ENCODE assay signal across 19 cellular contexts in genomic region chr14:68934034-68934433, GRCh38. TPM values are rescaled to one million over a fixed set of nuclear protein-coding genes. Genes with fewer than 3 reads are reported as not detected.
A peak's percentile ranks its signal among the peaks of the same experiment; 100 is the strongest.
DNase-seq lines count a peak whose midpoint lies in the region; ATAC-seq and TF ChIP-seq lines count a peak whose summit lies in the region.
"Had no signal": no experiment of that assay in that cellular context is flagged by ENCODE, and none has a peak within 500 bp of the region (broad histone marks: within the 10 kb centered on the region; RNA-seq: fewer than 3 reads in every experiment).

No MANE protein-coding gene starts in this region.

- intact Hi-C loops in left ventricle myocardium superior (cut with micrococcal nuclease) = no loop called here

- H3K9me3 Mint-ChIP-seq in HFFc6 = no peaks in the 10 kb centered on the region
- H3K9me3 Mint-ChIP-seq in WTC11 = no peaks in the 10 kb centered on the region
- no peaks in the 10 kb centered on the region for H3K9me3 Mint-ChIP-seq in stimulated activated naive CD8-positive, alpha-beta T cell treated with anti-CD3 and anti-CD28 coated beads, Interleukin-15, amount 100 ng/mL, for 72 hours
- H3K9me3 Mint-ChIP-seq: activated CD4-positive, alpha-beta memory T cell treated with anti-CD3 and anti-CD28 coated beads, Interleukin-2, amount 10 ng/mL, durations not matched to agents 7 days and 5 days; neural crest cell had no signal

- TF ChIP-seq CTCF in HFFc6 (IDR thresholded peaks at IDR 0.05) (no peak), WTC11 (IDR thresholded peaks at IDR 0.05) (no peak)

- DNase-seq in HFFc6 = no peak
- DNase-seq in WTC11 (ENCODE audit: low spot score) = no peak
- DNase-seq in mucosa of gallbladder (ENCODE audit: low spot score) = peak; percentile 54
- no peak for DNase-seq in stimulated activated naive CD8-positive, alpha-beta T cell treated with anti-CD3 and anti-CD28 coated beads, Interleukin-15, amount 100 ng/mL, for 72 hours
- DNase-seq in left ventricle myocardium superior = no peak
- no peak for DNase-seq in NCI-H2029 treated with DMSO at 0.1 percent for 48 hours (lab: John Stamatoyannopoulos, UW)
- DNase-seq: activated CD4-positive, alpha-beta memory T cell treated with anti-CD3 and anti-CD28 coated beads, Interleukin-2, amount 10 ng/mL, durations not matched to agents 7 days and 5 days; BE2C; foreskin keratinocyte; GDM1; MM.1S; NCI-H187; NCI-H446; stimulated activated CD4-positive, alpha-beta T cell treated with anti-CD3 and anti-CD28 coated beads, Interleukin-1b, Interleukin-23, amount 100 ng/mL, for 48 hours; substantia nigra; T-helper 1 cell had no signal

- no peak for ATAC-seq in WTC11
- peak; percentile 22 for ATAC-seq in stimulated activated naive CD8-positive, alpha-beta T cell treated with anti-CD3 and anti-CD28 coated beads, Interleukin-15, amount 100 ng/mL, for 72 hours
- no peak for ATAC-seq in left ventricle myocardium superior
- ATAC-seq in HG02678 (IDR thresholded peaks at IDR 0.05; ENCODE audit: unreplicated experiment) = no peak
- ATAC-seq: foreskin keratinocyte, left lobe of liver had no signal

- H3K4me1 Mint-ChIP-seq in HFFc6 (ENCODE audit: low read depth) (peaks cover 86% of the 10 kb centered on the region), WTC11 (peaks cover 52% of the 10 kb centered on the region)
- H3K4me1 Mint-ChIP-seq in stimulated activated naive CD8-positive, alpha-beta T cell treated with anti-CD3 and anti-CD28 coated beads, Interleukin-15, amount 100 ng/mL, for 72 hours = peaks cover 97% of the 10 kb centered on the region

- POLR2A ChIA-PET in WTC11 (lab: Charles Lee) = no interaction called here

- H3K36me3 Mint-ChIP-seq in HFFc6 (ENCODE audit: low read depth) (peaks cover 37% of the 10 kb centered on the region), WTC11 (no peaks in the 10 kb centered on the region)

- peak overlapping the region; percentile 51 for H3K27ac Mint-ChIP-seq in HFFc6
- H3K27ac Mint-ChIP-seq in WTC11 = peak overlapping the region; percentile 15; the same call in 1 of the 2 replicates
- H3K27ac Mint-ChIP-seq in stimulated activated naive CD8-positive, alpha-beta T cell treated with anti-CD3 and anti-CD28 coated beads, Interleukin-15, amount 100 ng/mL, for 72 hours = peak overlapping the region; percentile 89 to 94
- H3K27ac Mint-ChIP-seq: activated CD4-positive, alpha-beta memory T cell treated with anti-CD3 and anti-CD28 coated beads, Interleukin-2, amount 10 ng/mL, durations not matched to agents 7 days and 5 days had no signal

- H3K27me3 Mint-ChIP-seq in HFFc6 (ENCODE audit: insufficient read depth) (no peaks in the 10 kb centered on the region; the same call in 1 of the 2 replicates), WTC11 (ENCODE audit: low read depth) (no peaks in the 10 kb centered on the region)
- no peaks in the 10 kb centered on the region for H3K27me3 Mint-ChIP-seq in stimulated activated naive CD8-positive, alpha-beta T cell treated with anti-CD3 and anti-CD28 coated beads, Interleukin-15, amount 100 ng/mL, for 72 hours
- H3K27me3 Mint-ChIP-seq: activated CD4-positive, alpha-beta memory T cell treated with anti-CD3 and anti-CD28 coated beads, Interleukin-2, amount 10 ng/mL, durations not matched to agents 7 days and 5 days had no signal

- CTCF ChIA-PET in WTC11 (lab: Charles Lee) = interaction anchor here (1.3 to 3.0 kb wide), 2 partner anchors 23 to 156 kb away, joined by 3 to 11 read pairs; no protein-coding TSS in a partner anchor

- H3K4me3 Mint-ChIP-seq in HFFc6 = no peak overlapping the region
- no peak overlapping the region for H3K4me3 Mint-ChIP-seq in WTC11
- peak overlapping the region; percentile 26 to 44 for H3K4me3 Mint-ChIP-seq in stimulated activated naive CD8-positive, alpha-beta T cell treated with anti-CD3 and anti-CD28 coated beads, Interleukin-15, amount 100 ng/mL, for 72 hours
- H3K4me3 Mint-ChIP-seq: activated CD4-positive, alpha-beta memory T cell treated with anti-CD3 and anti-CD28 coated beads, Interleukin-2, amount 10 ng/mL, durations not matched to agents 7 days and 5 days; neural crest cell had no signal

TF ChIP-seq in WTC11, 78 proteins besides CTCF, POLR2A, EP300 and RAD21 (continues in another document):
- TF ChIP-seq TP53 (CRISPR knock-in tag; IDR thresholded peaks at IDR 0.05) = no peak
- no peak for TF ChIP-seq ZNF138 (CRISPR knock-in tag; conservative IDR thresholded peaks at IDR 0.05)
- TF ChIP-seq ESRRA (CRISPR knock-in tag; IDR thresholded peaks at IDR 0.05; ENCODE audit: borderline replicate concordance) = no peak
- no peak for TF ChIP-seq IRF2 (CRISPR knock-in tag; IDR thresholded peaks at IDR 0.05; ENCODE audit: borderline replicate concordance, low read depth)
- no peak for TF ChIP-seq SMAD3 (CRISPR knock-in tag; IDR thresholded peaks at IDR 0.05; ENCODE audit: borderline replicate concordance)
- TF ChIP-seq, protein P1, sequence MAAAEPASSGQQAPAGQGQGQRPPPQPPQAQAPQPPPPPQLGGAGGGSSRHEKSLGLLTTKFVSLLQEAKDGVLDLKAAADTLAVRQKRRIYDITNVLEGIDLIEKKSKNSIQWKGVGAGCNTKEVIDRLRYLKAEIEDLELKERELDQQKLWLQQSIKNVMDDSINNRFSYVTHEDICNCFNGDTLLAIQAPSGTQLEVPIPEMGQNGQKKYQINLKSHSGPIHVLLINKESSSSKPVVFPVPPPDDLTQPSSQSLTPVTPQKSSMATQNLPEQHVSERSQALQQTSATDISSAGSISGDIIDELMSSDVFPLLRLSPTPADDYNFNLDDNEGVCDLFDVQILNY (CRISPR knock-in tag; IDR thresholded peaks at IDR 0.05) = no peak
- no peak for TF ChIP-seq ZNF317 (CRISPR knock-in tag; IDR thresholded peaks at IDR 0.05; ENCODE audit: borderline replicate concordance, low read depth)
- no peak for TF ChIP-seq KAT7 (CRISPR knock-in tag; IDR thresholded peaks at IDR 0.05; ENCODE audit: borderline replicate concordance)
- TF ChIP-seq RORB (CRISPR knock-in tag; IDR thresholded peaks at IDR 0.05) = no peak
- no peak for TF ChIP-seq ZNF121 (CRISPR knock-in tag; IDR thresholded peaks at IDR 0.05)
- TF ChIP-seq, protein P2, sequence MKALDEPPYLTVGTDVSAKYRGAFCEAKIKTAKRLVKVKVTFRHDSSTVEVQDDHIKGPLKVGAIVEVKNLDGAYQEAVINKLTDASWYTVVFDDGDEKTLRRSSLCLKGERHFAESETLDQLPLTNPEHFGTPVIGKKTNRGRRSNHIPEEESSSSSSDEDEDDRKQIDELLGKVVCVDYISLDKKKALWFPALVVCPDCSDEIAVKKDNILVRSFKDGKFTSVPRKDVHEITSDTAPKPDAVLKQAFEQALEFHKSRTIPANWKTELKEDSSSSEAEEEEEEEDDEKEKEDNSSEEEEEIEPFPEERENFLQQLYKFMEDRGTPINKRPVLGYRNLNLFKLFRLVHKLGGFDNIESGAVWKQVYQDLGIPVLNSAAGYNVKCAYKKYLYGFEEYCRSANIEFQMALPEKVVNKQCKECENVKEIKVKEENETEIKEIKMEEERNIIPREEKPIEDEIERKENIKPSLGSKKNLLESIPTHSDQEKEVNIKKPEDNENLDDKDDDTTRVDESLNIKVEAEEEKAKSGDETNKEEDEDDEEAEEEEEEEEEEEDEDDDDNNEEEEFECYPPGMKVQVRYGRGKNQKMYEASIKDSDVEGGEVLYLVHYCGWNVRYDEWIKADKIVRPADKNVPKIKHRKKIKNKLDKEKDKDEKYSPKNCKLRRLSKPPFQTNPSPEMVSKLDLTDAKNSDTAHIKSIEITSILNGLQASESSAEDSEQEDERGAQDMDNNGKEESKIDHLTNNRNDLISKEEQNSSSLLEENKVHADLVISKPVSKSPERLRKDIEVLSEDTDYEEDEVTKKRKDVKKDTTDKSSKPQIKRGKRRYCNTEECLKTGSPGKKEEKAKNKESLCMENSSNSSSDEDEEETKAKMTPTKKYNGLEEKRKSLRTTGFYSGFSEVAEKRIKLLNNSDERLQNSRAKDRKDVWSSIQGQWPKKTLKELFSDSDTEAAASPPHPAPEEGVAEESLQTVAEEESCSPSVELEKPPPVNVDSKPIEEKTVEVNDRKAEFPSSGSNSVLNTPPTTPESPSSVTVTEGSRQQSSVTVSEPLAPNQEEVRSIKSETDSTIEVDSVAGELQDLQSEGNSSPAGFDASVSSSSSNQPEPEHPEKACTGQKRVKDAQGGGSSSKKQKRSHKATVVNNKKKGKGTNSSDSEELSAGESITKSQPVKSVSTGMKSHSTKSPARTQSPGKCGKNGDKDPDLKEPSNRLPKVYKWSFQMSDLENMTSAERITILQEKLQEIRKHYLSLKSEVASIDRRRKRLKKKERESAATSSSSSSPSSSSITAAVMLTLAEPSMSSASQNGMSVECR (CRISPR knock-in tag; IDR thresholded peaks at IDR 0.05; ENCODE audit: borderline replicate concordance) = no peak
- TF ChIP-seq EMX1 (CRISPR knock-in tag; IDR thresholded peaks at IDR 0.05) = no peak
- no peak for TF ChIP-seq SP1 (CRISPR knock-in tag; conservative IDR thresholded peaks at IDR 0.05)
- no peak for TF ChIP-seq AR (CRISPR knock-in tag; IDR thresholded peaks at IDR 0.05)

RNA-seq across cellular contexts. Expression of gene ACTN1, which starts 45.1 kb away (rescaled TPM):
- total RNA-seq in HFFc6 (2021; fragmentation: NEBNext Ultra II Directional; extraction: Animal tissue kit (Norgen Biotek cat#: 25700)) = 100 to 1,000 TPM; 749 to 847 (median 825) TPM
- total RNA-seq in WTC11 (2021) (196 to 198 TPM (median 197 TPM) in 3 replicates), mucosa of gallbladder (460 TPM), left ventricle myocardium superior (90.5 TPM)

Comparison
In these comparisons a context has a peak if more than half of its experiments do, and no peak if none do; other contexts are left out.
1. H3K27ac Mint-ChIP-seq: peak in every context shown above with its lines; median percentile 92 in stimulated activated naive CD8-positive, alpha-beta T cell treated with anti-CD3 and anti-CD28 coated beads, Interleukin-15, amount 100 ng/mL, for 72 hours; 51 in HFFc6; 15 in WTC11.
2. H3K4me3 Mint-ChIP-seq: peak in stimulated activated naive CD8-positive, alpha-beta T cell treated with anti-CD3 and anti-CD28 coated beads, Interleukin-15, amount 100 ng/mL, for 72 hours (2 of 2); none in HFFc6 (single experiment) and WTC11 (single experiment).